Comparison of ENCODE assay signal across 21 cellular contexts in the genomic region with DNA sequence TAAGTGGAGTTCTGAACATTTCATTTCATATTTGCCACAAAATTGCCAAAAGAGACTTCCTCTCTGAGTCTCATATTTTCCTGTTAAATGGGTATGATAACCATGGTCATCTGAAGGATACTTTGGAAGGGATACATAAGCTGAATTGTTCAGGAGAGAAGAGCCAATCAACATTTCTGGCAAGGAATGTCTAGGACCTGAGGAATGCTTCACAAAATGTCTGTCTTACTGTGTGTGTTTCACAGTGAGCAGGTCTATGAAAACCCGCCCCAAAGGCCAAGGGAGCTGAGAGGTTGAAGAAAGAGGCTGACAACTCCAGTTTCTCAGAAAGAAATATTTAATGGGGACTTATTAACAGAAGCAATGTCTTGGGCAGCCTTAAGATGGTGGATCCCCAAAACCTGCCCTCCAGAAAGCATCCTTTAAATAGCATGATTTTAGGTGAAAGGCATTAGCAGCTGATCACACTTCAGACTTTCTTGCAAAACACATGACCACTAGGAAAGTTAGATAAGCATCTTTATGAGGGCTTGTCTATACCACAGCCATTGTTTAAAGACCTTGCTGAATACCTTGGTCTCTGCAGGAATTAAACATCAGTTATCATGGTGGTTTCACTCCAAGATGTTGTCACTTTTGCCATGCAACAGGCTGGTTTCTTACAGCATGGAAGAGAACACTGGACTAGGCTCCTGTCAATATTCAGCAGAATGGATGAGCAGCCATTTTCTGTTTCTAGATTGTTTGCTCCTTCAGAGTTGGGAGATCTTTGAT.
"Had no signal": no experiment of that assay in that cellular context is flagged by ENCODE, and none has a peak within 500 bp of the region (broad histone marks: within the 10 kb centered on the region; RNA-seq: fewer than 3 reads in every experiment).

No MANE protein-coding gene starts in this region.

- H3K4me1 Mint-ChIP-seq: stimulated activated memory B cell treated with anti-CD40 and anti-IgM and Interleukin-4, amounts not matched to agents 10 μg/mL and 1 μg/mL and 100 μg/mL, for 72 hours had no signal

- DNase-seq: effector memory CD8-positive, alpha-beta T cell; esophagus squamous epithelium; foreskin fibroblast; glutamatergic neuron; left lung; lower lobe of right lung; mesenchymal stem cell; naive B cell; nephron progenitor cell; psoas muscle; retina; right lobe of liver; stimulated activated CD4-positive, alpha-beta T cell treated with anti-CD3 and anti-CD28 coated beads, Interleukin-4, amount 100 ng/mL, for 24 hours; tibial artery; upper lobe of right lung had no signal

- H3K4me3 Mint-ChIP-seq: dendritic cell treated with granulocyte-macrophage colony-stimulating factor and Interleukin-4, amounts not matched to agents 40 ng/mL and 50 ng/mL, for 4 days; effector memory CD8-positive, alpha-beta T cell; naive B cell; nephron progenitor cell; stimulated activated memory B cell treated with anti-CD40 and anti-IgM and Interleukin-4, amounts not matched to agents 10 μg/mL and 1 μg/mL and 100 μg/mL, for 72 hours; stimulated activated naive CD8-positive, alpha-beta T cell treated with anti-CD3 and anti-CD28 coated beads, Interleukin-15, Interleukin-2, amounts not matched to agents 100 ng/mL and 50 ng/mL, for 24 hours had no signal

- H3K27ac ChIP-seq: esophagus squamous epithelium, gastroesophageal sphincter, left lung, lower lobe of right lung, neutrophil, psoas muscle, right lobe of liver, tibial artery, upper lobe of right lung, vagina had no signal

- ATAC-seq: effector memory CD8-positive, alpha-beta T cell; gastroesophageal sphincter; left lung; lower lobe of right lung; psoas muscle; right lobe of liver; stimulated activated memory B cell treated with anti-CD40 and anti-IgM and Interleukin-4, amounts not matched to agents 10 μg/mL and 1 μg/mL and 100 μg/mL, for 72 hours; upper lobe of right lung had no signal

- H3K4me3 ChIP-seq: esophagus squamous epithelium, gastroesophageal sphincter, left lung, lower lobe of right lung, psoas muscle, right lobe of liver, tibial artery, upper lobe of right lung, vagina had no signal

- H3K9me3 Mint-ChIP-seq: dendritic cell treated with granulocyte-macrophage colony-stimulating factor and Interleukin-4, amounts not matched to agents 40 ng/mL and 50 ng/mL, for 4 days; effector memory CD8-positive, alpha-beta T cell; stimulated activated memory B cell treated with anti-CD40 and anti-IgM and Interleukin-4, amounts not matched to agents 10 μg/mL and 1 μg/mL and 100 μg/mL, for 72 hours; stimulated activated naive CD8-positive, alpha-beta T cell treated with anti-CD3 and anti-CD28 coated beads, Interleukin-15, Interleukin-2, amounts not matched to agents 100 ng/mL and 50 ng/mL, for 24 hours had no signal

- H3K9me3 ChIP-seq: esophagus squamous epithelium, gastroesophageal sphincter, left lung, lower lobe of right lung, neutrophil, psoas muscle, right lobe of liver, tibial artery, upper lobe of right lung, vagina had no signal

- H3K36me3 Mint-ChIP-seq: naive B cell; stimulated activated memory B cell treated with anti-CD40 and anti-IgM and Interleukin-4, amounts not matched to agents 10 μg/mL and 1 μg/mL and 100 μg/mL, for 72 hours had no signal

- H3K27ac Mint-ChIP-seq: dendritic cell treated with granulocyte-macrophage colony-stimulating factor and Interleukin-4, amounts not matched to agents 40 ng/mL and 50 ng/mL, for 4 days; effector memory CD8-positive, alpha-beta T cell; nephron progenitor cell; stimulated activated memory B cell treated with anti-CD40 and anti-IgM and Interleukin-4, amounts not matched to agents 10 μg/mL and 1 μg/mL and 100 μg/mL, for 72 hours; stimulated activated naive CD8-positive, alpha-beta T cell treated with anti-CD3 and anti-CD28 coated beads, Interleukin-15, Interleukin-2, amounts not matched to agents 100 ng/mL and 50 ng/mL, for 24 hours had no signal

- H3K36me3 ChIP-seq: esophagus squamous epithelium, gastroesophageal sphincter, left lung, lower lobe of right lung, neutrophil, right lobe of liver, tibial artery, upper lobe of right lung, vagina had no signal

- H3K4me1 ChIP-seq: esophagus squamous epithelium, gastroesophageal sphincter, left lung, lower lobe of right lung, psoas muscle, right lobe of liver, tibial artery, upper lobe of right lung, vagina had no signal

- H3K27me3 ChIP-seq: neutrophil, right lobe of liver, tibial artery, vagina had no signal
